In the genomic region with DNA sequence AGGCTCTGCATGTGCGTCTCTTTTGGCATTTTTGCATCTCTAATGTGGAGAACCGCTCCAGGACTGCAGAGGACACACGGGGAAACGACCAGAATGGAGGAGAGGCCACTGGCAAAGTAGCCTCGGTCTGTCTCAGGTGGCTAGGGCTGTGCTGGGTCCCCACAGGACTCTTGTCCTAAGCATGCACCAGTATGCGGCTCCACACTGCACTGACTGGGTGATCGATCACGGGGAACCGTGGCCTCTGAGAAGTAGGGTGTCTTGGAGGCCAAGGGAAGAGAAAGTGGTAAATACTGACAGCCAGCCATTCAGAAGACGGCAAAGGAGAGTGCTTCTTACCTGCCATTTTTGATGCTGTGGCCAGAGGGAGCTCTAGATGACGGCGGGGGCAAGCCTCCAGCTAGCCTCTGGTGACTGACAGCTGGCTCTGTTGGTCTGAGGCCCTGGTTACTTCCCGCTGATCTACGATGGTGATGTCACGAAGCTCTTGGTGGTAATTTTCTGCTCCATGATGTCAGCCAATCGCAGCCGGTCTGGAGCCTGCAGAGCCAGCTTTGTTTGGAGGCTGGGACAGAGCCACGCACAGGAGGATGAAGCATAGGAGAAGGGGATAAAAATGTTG, we compare ENCODE assay signal across 8 cellular contexts. TPM values are rescaled to one million over a fixed set of nuclear protein-coding genes. Genes with fewer than 3 reads are reported as not detected.
DNase-seq lines count a peak whose midpoint lies in the region; ATAC-seq, FAIRE-seq and TF ChIP-seq lines count a peak whose summit lies in the region.

No MANE protein-coding gene starts in this region.

- no peaks in the 10 kb centered on the region for H3K27me3 ChIP-seq in A673 (replicated peaks; ENCODE audit: insufficient read depth, low read depth, low read length, poor library complexity)
- H3K27me3 ChIP-seq in gastrocnemius medialis, result no peaks in the 10 kb centered on the region

- DNase-seq in A673 (ENCODE audit: low spot score) (peak; percentile 9), HTR-8/SVneo (ENCODE audit: insufficient read length, low spot score) (peak; percentile 9), activated B cell treated with CpG ODN at 0.5 μM for 24 hours (no peak), renal cortical epithelial cell (ENCODE audit: low read depth) (peak; percentile 61), gastrocnemius medialis (no peak)
- DNase-seq in activated naive CD4-positive, alpha-beta T cell (lab: John Stamatoyannopoulos, UW), result no peak
- DNase-seq in stimulated activated CD4-positive, alpha-beta T cell treated with anti-CD3 and anti-CD28 coated beads, Interleukin-4, amount 100 ng/mL, for 24 hours, result no peak

- in situ Hi-C loops in gastrocnemius medialis (cut with MboI; ENCODE audit: low sequenced_read_pairs in 4 of 4), result no loop called here

- BruUV-seq in A673 (replicated peaks; lab: Mats Ljungman, UMichigan), result no TSS peak

- no peaks in the 10 kb centered on the region for H3K9me3 ChIP-seq in A673 (ENCODE audit: low read depth, low read length, poor library complexity, severe bottlenecking)
- no peaks in the 10 kb centered on the region for H3K9me3 ChIP-seq in gastrocnemius medialis

- CTCF ChIA-PET in A673 (lab: Charles Lee), result no interaction called here
- CTCF ChIA-PET in activated B cell treated with CpG ODN at 0.5 μM for 24 hours (lab: Charles Lee), result interaction anchor here (0.8 to 1.6 kb wide), 3 partner anchors 11 to 535 kb away, joined by 3 read pairs; no protein-coding TSS in a partner anchor

- no peak for FAIRE-seq in HTR-8/SVneo (lab: Jason Lieb, UNC)

- H3K4me3 ChIP-seq in A673 (ENCODE audit: low read depth, low read length, poor library complexity, severe bottlenecking) (no peak overlapping the region), gastrocnemius medialis (no peak overlapping the region)

- ATAC-seq in GM18868 (IDR thresholded peaks at IDR 0.05; ENCODE audit: unreplicated experiment), result peak; percentile 95
- ATAC-seq in activated B cell treated with CpG ODN at 0.5 μM for 24 hours (ENCODE audit: low read depth), result peak; percentile 54
- ATAC-seq in gastrocnemius medialis, result no peak

- H3K4me3 Mint-ChIP-seq in activated B cell treated with CpG ODN at 0.5 μM for 24 hours, result no peak overlapping the region

- no peaks in the 10 kb centered on the region for H3K27me3 Mint-ChIP-seq in activated B cell treated with CpG ODN at 0.5 μM for 24 hours

- no peaks in the 10 kb centered on the region for H3K4me1 Mint-ChIP-seq in activated B cell treated with CpG ODN at 0.5 μM for 24 hours

- no peaks in the 10 kb centered on the region for H3K36me3 Mint-ChIP-seq in activated B cell treated with CpG ODN at 0.5 μM for 24 hours (ENCODE audit: low read depth)

- no peak for TF ChIP-seq CTCF in A673 (conservative IDR thresholded peaks at IDR 0.05; ENCODE audit: low read depth, low read length)
- no peak for TF ChIP-seq CTCF in activated B cell treated with CpG ODN at 0.5 μM for 24 hours (IDR thresholded peaks at IDR 0.05)
- no peak for TF ChIP-seq CTCF in gastrocnemius medialis (IDR thresholded peaks at IDR 0.05 in 4 of 5, conservative IDR thresholded peaks at IDR 0.05 in 1 of 5)

- H3K4me1 ChIP-seq in A673 (ENCODE audit: insufficient read depth, low read length, poor library complexity, severe bottlenecking) (no peaks in the 10 kb centered on the region), gastrocnemius medialis (no peaks in the 10 kb centered on the region)

- POLR2A ChIA-PET in A673 (lab: Charles Lee; ENCODE audit: low non-redundant PET), result interaction anchor here (0.6 kb wide), 1 partner anchor 1090 kb away, joined by 4 read pairs; no protein-coding TSS in a partner anchor
- POLR2A ChIA-PET in activated B cell treated with CpG ODN at 0.5 μM for 24 hours (lab: Charles Lee), result no interaction called here

- H3K9me3 Mint-ChIP-seq in activated B cell treated with CpG ODN at 0.5 μM for 24 hours, result peaks cover 5% of the 10 kb centered on the region

- intact Hi-C loops in A673 (cut with micrococcal nuclease; ENCODE audit: unreplicated experiment) (no loop called here), activated B cell treated with CpG ODN at 0.5 μM for 24 hours (cut with micrococcal nuclease) (no loop called here), gastrocnemius medialis (cut with DNase I; ENCODE audit: low total_unique reads) (no loop called here)

- no peaks in the 10 kb centered on the region for H3K36me3 ChIP-seq in A673 (ENCODE audit: insufficient read depth, low read length, poor library complexity, severe bottlenecking)
- H3K36me3 ChIP-seq in gastrocnemius medialis, result no peaks in the 10 kb centered on the region

- no peak overlapping the region for H3K27ac Mint-ChIP-seq in activated B cell treated with CpG ODN at 0.5 μM for 24 hours

- H3K27ac ChIP-seq in A673 (ENCODE audit: low read depth, low read length, poor library complexity, severe bottlenecking) (no peak overlapping the region), gastrocnemius medialis (no peak overlapping the region)

- TF ChIP-seq POLR2A in gastrocnemius medialis (IDR thresholded peaks at IDR 0.05), result no peak

RNA-seq across cellular contexts. Expression of gene GADD45G, which starts 40.4 kb away (rescaled TPM):
- total RNA-seq in A673 (2021) (0.39 and 0.98 TPM in 2 replicates), activated B cell treated with CpG ODN at 0.5 μM for 24 hours (7.5 and 7.6 TPM in 2 replicates), renal cortical epithelial cell (0.20 TPM in 1 of 2 replicates, not detected in the other), gastrocnemius medialis (100 to 1,000 TPM in 3 of 4 donors, 10 to 100 TPM in 1; 84.6 to 154 (median 117) TPM)

Comparison
In these comparisons a context has a peak if more than half of its experiments do, and no peak if none do; other contexts are left out.
1. DNase-seq: peak in A673 (single experiment), HTR-8/SVneo (single experiment) and renal cortical epithelial cell (single experiment); none in activated B cell treated with CpG ODN at 0.5 μM for 24 hours (single experiment), activated naive CD4-positive, alpha-beta T cell (0 of 4), gastrocnemius medialis (0 of 2) and stimulated activated CD4-positive, alpha-beta T cell treated with anti-CD3 and anti-CD28 coated beads, Interleukin-4, amount 100 ng/mL, for 24 hours (single experiment).
2. ATAC-seq: peak in GM18868 (single experiment) and activated B cell treated with CpG ODN at 0.5 μM for 24 hours (single experiment); none in gastrocnemius medialis (0 of 2).